1 cellular context compared by ENCODE assay signal in genomic region chr2:37324536-37324785, GRCh38.
A peak's percentile ranks its signal among the peaks of the same experiment; 100 is the strongest.
TF ChIP-seq lines count a peak whose summit lies in the region.

No MANE protein-coding gene starts in this region.

TF ChIP-seq in HepG2, 621 proteins besides CTCF, POLR2A, EP300 and RAD21 (continued from another document and continues in another):
- TF ChIP-seq ZNF180 (CRISPR knock-in tag; IDR thresholded peaks at IDR 0.05; ENCODE audit: borderline replicate concordance, low read depth) = no peak
- TF ChIP-seq ZNF160 (CRISPR knock-in tag; IDR thresholded peaks at IDR 0.05) = no peak
- TF ChIP-seq ZNF639 (CRISPR knock-in tag; conservative IDR thresholded peaks at IDR 0.05) = 0 out of 2 replicates have a peak, but pooled peaks have one; percentile 54
- peak; percentile 46; the same call in 1 of the 2 replicates for TF ChIP-seq ZNF773 (CRISPR knock-in tag; IDR thresholded peaks at IDR 0.05; ENCODE audit: borderline replicate concordance)
- no peak for TF ChIP-seq ZNF557 (CRISPR knock-in tag; IDR thresholded peaks at IDR 0.05)
- TF ChIP-seq MAFF (IDR thresholded peaks at IDR 0.05; ENCODE audit: low read depth, low read length) = no peak
- TF ChIP-seq GTF2F1 (IDR thresholded peaks at IDR 0.05; ENCODE audit: low read length) = no peak
- no peak for TF ChIP-seq XBP1 (CRISPR knock-in tag; IDR thresholded peaks at IDR 0.05)
- peak; percentile 77 for TF ChIP-seq RBFOX2 (IDR thresholded peaks at IDR 0.05; ENCODE audit: low read depth, low read length)
- TF ChIP-seq FOXA3 (CRISPR knock-in tag; IDR thresholded peaks at IDR 0.05) = no peak
- no peak for TF ChIP-seq BHLHE40 (IDR thresholded peaks at IDR 0.05; ENCODE audit: low read length)
- TF ChIP-seq ZNF251 (CRISPR knock-in tag; IDR thresholded peaks at IDR 0.05) = no peak
- peak; percentile 14; the same call in 1 of the 2 replicates for TF ChIP-seq ZHX1 (CRISPR knock-in tag; IDR thresholded peaks at IDR 0.05; ENCODE audit: low read depth)
- no peak for TF ChIP-seq EEA1 (CRISPR knock-in tag; IDR thresholded peaks at IDR 0.05; ENCODE audit: borderline replicate concordance)
- TF ChIP-seq ZBTB26 (CRISPR knock-in tag; IDR thresholded peaks at IDR 0.05; ENCODE audit: borderline replicate concordance) = no peak
- no peak for TF ChIP-seq ZEB1 (IDR thresholded peaks at IDR 0.05; ENCODE audit: insufficient replicate concordance, low read depth)
- no peak for TF ChIP-seq BCL6 (CRISPR knock-in tag; IDR thresholded peaks at IDR 0.05)
- TF ChIP-seq DPF2 (CRISPR knock-in tag; IDR thresholded peaks at IDR 0.05; ENCODE audit: borderline replicate concordance, low read depth) = no peak
- 0 out of 2 replicates have a peak, but pooled peaks have one; percentile 33 for TF ChIP-seq HMGXB3 (CRISPR knock-in tag; IDR thresholded peaks at IDR 0.05; ENCODE audit: borderline replicate concordance)
- no peak for TF ChIP-seq ZFP36L2 (CRISPR knock-in tag; IDR thresholded peaks at IDR 0.05)
- TF ChIP-seq IRF1 (CRISPR knock-in tag; IDR thresholded peaks at IDR 0.05; ENCODE audit: low read depth) = no peak
- 0 out of 2 replicates have a peak, but pooled peaks have one; percentile 18 for TF ChIP-seq CREB3 (CRISPR knock-in tag; IDR thresholded peaks at IDR 0.05)
- no peak for TF ChIP-seq ZBTB8A (CRISPR knock-in tag; IDR thresholded peaks at IDR 0.05; ENCODE audit: borderline replicate concordance, low read depth)
- TF ChIP-seq SIN3A (IDR thresholded peaks at IDR 0.05; ENCODE audit: borderline replicate concordance, low read depth, low read length) = no peak
- TF ChIP-seq AGO2 (optimal IDR thresholded peaks at IDR 0.05; ENCODE audit: low read depth, low read length) = no peak
- no peak for TF ChIP-seq IKZF1 (IDR thresholded peaks at IDR 0.05)
- no peak for TF ChIP-seq XRCC5 (optimal IDR thresholded peaks at IDR 0.05; ENCODE audit: low read length)
- TF ChIP-seq ZNF777 (CRISPR knock-in tag; IDR thresholded peaks at IDR 0.05) = no peak
- no peak for TF ChIP-seq SRY (CRISPR knock-in tag; IDR thresholded peaks at IDR 0.05)
- no peak; the same call in 1 of the 2 replicates for TF ChIP-seq HNF4G (IDR thresholded peaks at IDR 0.05; ENCODE audit: borderline replicate concordance, low read depth, low read length)
- TF ChIP-seq HNF4G (CRISPR knock-in tag; IDR thresholded peaks at IDR 0.05; ENCODE audit: borderline replicate concordance, low read depth) = no peak
- no peak; the same call in 1 of the 2 replicates for TF ChIP-seq UBTF (CRISPR knock-in tag; IDR thresholded peaks at IDR 0.05)
- TF ChIP-seq MTA1 (CRISPR knock-in tag; IDR thresholded peaks at IDR 0.05; ENCODE audit: borderline replicate concordance) = no peak
- peak; percentile 20; the same call in 1 of the 2 replicates for TF ChIP-seq HDAC2 (CRISPR knock-in tag; IDR thresholded peaks at IDR 0.05)
- TF ChIP-seq RBAK (CRISPR knock-in tag; IDR thresholded peaks at IDR 0.05) = no peak
- TF ChIP-seq KMT2B (CRISPR knock-in tag; IDR thresholded peaks at IDR 0.05) = peak; percentile 50; the same call in 1 of the 2 replicates
- TF ChIP-seq ZNF138 (CRISPR knock-in tag; IDR thresholded peaks at IDR 0.05; ENCODE audit: low read depth) = no peak
- no peak for TF ChIP-seq ZNF776 (CRISPR knock-in tag; IDR thresholded peaks at IDR 0.05)
- TF ChIP-seq ZNF800 (CRISPR knock-in tag; IDR thresholded peaks at IDR 0.05) = no peak
- TF ChIP-seq RBM39 (IDR thresholded peaks at IDR 0.05; ENCODE audit: low read depth, low read length, poor library complexity, severe bottlenecking) = no peak
- TF ChIP-seq TAF15 (IDR thresholded peaks at IDR 0.05; ENCODE audit: low read depth, low read length, poor library complexity, severe bottlenecking) = no peak
- TF ChIP-seq ZSCAN9 (CRISPR knock-in tag; IDR thresholded peaks at IDR 0.05; ENCODE audit: borderline replicate concordance) = peak; percentile 50
- no peak for TF ChIP-seq SMARCC2 (IDR thresholded peaks at IDR 0.05)
